ENCODE assay signal across 17 cellular contexts in genomic region chr19:48918071-48918470, GRCh38. TPM values are rescaled to one million over a fixed set of nuclear protein-coding genes. Genes with fewer than 3 reads are reported as not detected.
DNase-seq lines count a peak whose midpoint lies in the region; ATAC-seq and TF ChIP-seq lines count a peak whose summit lies in the region.
"Had no signal": no experiment of that assay in that cellular context is flagged by ENCODE, and none has a peak within 500 bp of the region (broad histone marks: within the 10 kb centered on the region; RNA-seq: fewer than 3 reads in every experiment).

No MANE protein-coding gene starts in this region.

- no peaks in the 10 kb centered on the region for H3K4me1 Mint-ChIP-seq in CD8-positive, alpha-beta T cell (ENCODE audit: low read depth)
- peaks cover 3 to 4% of the 10 kb centered on the region in 2 donors for H3K4me1 Mint-ChIP-seq in effector memory CD8-positive, alpha-beta T cell (ENCODE audit: low read depth in 2 of 2)
- peaks cover 7 to 8% of the 10 kb centered on the region in 2 donors for H3K4me1 Mint-ChIP-seq in stimulated activated naive B cell treated with anti-CD40 and anti-IgM and Interleukin-4, amounts not matched to agents 10 μg/mL and 1 μg/mL and 100 μg/mL, for 72 hours

- H3K27me3 Mint-ChIP-seq in CD8-positive, alpha-beta T cell (ENCODE audit: low read depth): no peaks in the 10 kb centered on the region
- H3K27me3 Mint-ChIP-seq in effector memory CD8-positive, alpha-beta T cell: no peaks in the 10 kb centered on the region
- H3K27me3 Mint-ChIP-seq in stimulated activated naive B cell treated with anti-CD40 and anti-IgM and Interleukin-4, amounts not matched to agents 10 μg/mL and 1 μg/mL and 100 μg/mL, for 72 hours: no peaks in the 10 kb centered on the region
- H3K27me3 Mint-ChIP-seq: CD8-positive, alpha-beta memory T cell had no signal

- H3K36me3 Mint-ChIP-seq in CD8-positive, alpha-beta T cell: peaks cover 53% of the 10 kb centered on the region
- peaks cover 53% of the 10 kb centered on the region for H3K36me3 Mint-ChIP-seq in effector memory CD8-positive, alpha-beta T cell (ENCODE audit: insufficient read depth)
- peaks cover 38 to 53% of the 10 kb centered on the region in 2 donors for H3K36me3 Mint-ChIP-seq in stimulated activated naive B cell treated with anti-CD40 and anti-IgM and Interleukin-4, amounts not matched to agents 10 μg/mL and 1 μg/mL and 100 μg/mL, for 72 hours

- peak overlapping the region; percentile 19; the same call in 1 of the 2 replicates for H2AFZ ChIP-seq in Karpas-422 (ENCODE audit: low read length)

- peak overlapping the region; percentile 22 for H3K27ac Mint-ChIP-seq in CD8-positive, alpha-beta T cell
- peak overlapping the region; percentile 38 to 53 for H3K27ac Mint-ChIP-seq in effector memory CD8-positive, alpha-beta T cell
- peak overlapping the region; percentile 68 for H3K27ac Mint-ChIP-seq in stimulated activated naive B cell treated with anti-CD40 and anti-IgM and Interleukin-4, amounts not matched to agents 10 μg/mL and 1 μg/mL and 100 μg/mL, for 72 hours

- no peaks in the 10 kb centered on the region for H3K9me3 ChIP-seq in CD8-positive, alpha-beta T cell (ENCODE audit: low read length)
- H3K9me3 ChIP-seq in Karpas-422 (ENCODE audit: low read length): no peaks in the 10 kb centered on the region
- H3K9me3 ChIP-seq: BE2C, HAP-1 had no signal

- CTCF ChIA-PET in CD8-positive, alpha-beta T cell (lab: Charles Lee): interaction anchor here (1.0 to 2.2 kb wide), 2 partner anchors 15 to 76 kb away, joined by 3 to 6 read pairs; partner anchors contain the start of gene DHDH

- no peaks in the 10 kb centered on the region for H3K4me1 ChIP-seq in CD8-positive, alpha-beta T cell (ENCODE audit: insufficient read depth, low read length)
- H3K4me1 ChIP-seq in Karpas-422 (ENCODE audit: low read length): peaks cover 9% of the 10 kb centered on the region
- H3K4me1 ChIP-seq: BE2C, HAP-1 had no signal

- H3K27me3 ChIP-seq in CD8-positive, alpha-beta T cell (ENCODE audit: insufficient read depth, low read length): no peaks in the 10 kb centered on the region
- no peaks in the 10 kb centered on the region for H3K27me3 ChIP-seq in Karpas-422 (ENCODE audit: low read length)
- H3K27me3 ChIP-seq: BE2C had no signal

- H3K4me3 ChIP-seq in CD8-positive, alpha-beta T cell (ENCODE audit: low read depth, low read length): no peak overlapping the region
- H3K4me3 ChIP-seq in Karpas-422 (ENCODE audit: low read length): no peak overlapping the region
- H3K4me3 ChIP-seq: HAP-1, SK-N-MC had no signal

- POLR2A ChIA-PET in CD8-positive, alpha-beta T cell (lab: Charles Lee): interaction anchor here (1.1 kb wide), 1 partner anchor 47 kb away, joined by 3 read pairs; no protein-coding TSS in a partner anchor

- no peaks in the 10 kb centered on the region for H3K79me2 ChIP-seq in Karpas-422 (ENCODE audit: low read length)

- no peaks in the 10 kb centered on the region for H4K20me1 ChIP-seq in Karpas-422 (ENCODE audit: insufficient read depth, low read depth, low read length)

- peak overlapping the region; percentile 44 for H3K4me2 ChIP-seq in Karpas-422 (ENCODE audit: low read depth, low read length, poor library complexity, severe bottlenecking)

- intact Hi-C loops in CD8-positive, alpha-beta T cell (cut with DNase I, micrococcal nuclease): no loop called here

- H3K4me3 Mint-ChIP-seq in CD8-positive, alpha-beta T cell: no peak overlapping the region
- H3K4me3 Mint-ChIP-seq in effector memory CD8-positive, alpha-beta T cell: no peak overlapping the region
- H3K4me3 Mint-ChIP-seq in stimulated activated naive B cell treated with anti-CD40 and anti-IgM and Interleukin-4, amounts not matched to agents 10 μg/mL and 1 μg/mL and 100 μg/mL, for 72 hours: no peak overlapping the region
- H3K4me3 Mint-ChIP-seq: CD8-positive, alpha-beta memory T cell had no signal

- H3K27ac ChIP-seq in CD8-positive, alpha-beta T cell (ENCODE audit: low read depth, low read length): no peak overlapping the region
- peak overlapping the region; percentile 71 for H3K27ac ChIP-seq in Karpas-422 (ENCODE audit: low read length)
- H3K27ac ChIP-seq: SK-N-MC had no signal

- ATAC-seq in CD8-positive, alpha-beta T cell: no peak
- ATAC-seq in effector memory CD8-positive, alpha-beta T cell (replicated peaks): no peak
- no peak for ATAC-seq in stimulated activated naive B cell treated with anti-CD40 and anti-IgM and Interleukin-4, amounts not matched to agents 10 μg/mL and 1 μg/mL and 100 μg/mL, for 72 hours (replicated peaks)
- ATAC-seq in esophagus mucosa: no peak

- no peaks in the 10 kb centered on the region for H3K9me3 Mint-ChIP-seq in CD8-positive, alpha-beta T cell
- H3K9me3 Mint-ChIP-seq in effector memory CD8-positive, alpha-beta T cell: no peaks in the 10 kb centered on the region
- H3K9me3 Mint-ChIP-seq in stimulated activated naive B cell treated with anti-CD40 and anti-IgM and Interleukin-4, amounts not matched to agents 10 μg/mL and 1 μg/mL and 100 μg/mL, for 72 hours: no peaks in the 10 kb centered on the region
- H3K9me3 Mint-ChIP-seq: CD8-positive, alpha-beta memory T cell had no signal

- H3K36me3 ChIP-seq in CD8-positive, alpha-beta T cell (ENCODE audit: insufficient read depth, low read length): peaks cover 11% of the 10 kb centered on the region
- H3K36me3 ChIP-seq in Karpas-422 (ENCODE audit: insufficient read depth, low read length): no peaks in the 10 kb centered on the region

- TF ChIP-seq CTCF in CD8-positive, alpha-beta T cell (IDR thresholded peaks at IDR 0.05): no peak

- no peak for DNase-seq in CD8-positive, alpha-beta T cell
- DNase-seq in Karpas-422 (peak; percentile 68), H4 (ENCODE audit: low spot score) (no peak), LoVo (ENCODE audit: low spot score) (no peak)
- DNase-seq in effector memory CD8-positive, alpha-beta T cell: no peak
- no peak for DNase-seq in stimulated activated naive B cell treated with anti-CD40 and anti-IgM and Interleukin-4, amounts not matched to agents 10 μg/mL and 1 μg/mL and 100 μg/mL, for 72 hours
- DNase-seq: CD8-positive, alpha-beta memory T cell; DMS79; NCI-H1048; NCI-H2081 treated with DMSO at 0.1 percent for 48 hours; Right ventricle myocardium superior; T-helper 1 cell had no signal

- H3K9me2 ChIP-seq in Karpas-422 (replicated peaks; ENCODE audit: insufficient read depth, low read length): no peaks in the 10 kb centered on the region

- peak overlapping the region; percentile 39 for H3K9ac ChIP-seq in Karpas-422 (ENCODE audit: low read length)

RNA-seq across cellular contexts. Expression of gene DHDH, which starts 15.4 kb away (rescaled TPM):
- 1 to 10 TPM in 1 of 2 experiments, under 1 TPM in 1; 0.68 to 1.0 TPM for total RNA-seq in CD8-positive, alpha-beta T cell
- total RNA-seq in Karpas-422 (2014; rRNA removed; shearing (Covaris generic); ENCODE audit: low replicate concordance): 1.4 and 3.3 TPM in 2 replicates
- total RNA-seq in H4 (2014; rRNA removed; shearing (Covaris generic)): 0.27 TPM in 1 of 2 replicates, not detected in the other
- total RNA-seq in esophagus mucosa: 1.2 TPM
- total RNA-seq: Right ventricle myocardium superior had no signal

RNA-seq across cellular contexts. Expression of gene NUCB1, which starts 18.0 kb away (rescaled TPM):
- 10 to 100 TPM; 55.4 to 66.7 TPM for total RNA-seq in CD8-positive, alpha-beta T cell
- total RNA-seq in Karpas-422 (2014; rRNA removed; shearing (Covaris generic); ENCODE audit: low replicate concordance): 57.5 and 98.2 TPM in 2 replicates
- total RNA-seq in H4 (2014; rRNA removed; shearing (Covaris generic)): 199 and 224 TPM in 2 replicates
- 104 TPM for total RNA-seq in esophagus mucosa

RNA-seq across cellular contexts. Expression of gene TULP2, which starts 19.5 kb away (rescaled TPM):
- total RNA-seq in CD8-positive, alpha-beta T cell: not detected
- total RNA-seq in Karpas-422 (2014; rRNA removed; shearing (Covaris generic); ENCODE audit: low replicate concordance): not detected in 2 replicates
- not detected in 2 replicates for total RNA-seq in H4 (2014; rRNA removed; shearing (Covaris generic))
- total RNA-seq in esophagus mucosa: 0.24 TPM
- total RNA-seq: CD8-positive, alpha-beta memory T cell; G401; Right ventricle myocardium superior had no signal

RNA-seq across cellular contexts. Expression of gene BAX, which starts 36.6 kb away (rescaled TPM):
- 10 to 100 TPM; 55.7 to 57.4 TPM for total RNA-seq in CD8-positive, alpha-beta T cell
- 93.8 and 164 TPM in 2 replicates for total RNA-seq in Karpas-422 (2014; rRNA removed; shearing (Covaris generic); ENCODE audit: low replicate concordance)
- 132 and 135 TPM in 2 replicates for total RNA-seq in H4 (2014; rRNA removed; shearing (Covaris generic))
- total RNA-seq in esophagus mucosa: 58.9 TPM

RNA-seq across cellular contexts. Expression of gene PPP1R15A, which starts 45.9 kb away (rescaled TPM):
- total RNA-seq in CD8-positive, alpha-beta T cell: 100 to 1,000 TPM; 398 to 399 TPM
- 22.6 and 31.3 TPM in 2 replicates for total RNA-seq in Karpas-422 (2014; rRNA removed; shearing (Covaris generic); ENCODE audit: low replicate concordance)
- total RNA-seq in H4 (2014; rRNA removed; shearing (Covaris generic)): 15.8 and 16.1 TPM in 2 replicates
- total RNA-seq in esophagus mucosa: 30.0 TPM
